In genomic region chr11:65528819-65529350, GRCh38 we compare ENCODE assay signal across 1 cellular context.
TF ChIP-seq lines count a peak whose summit lies in the region.

No MANE protein-coding gene starts in this region.

TF ChIP-seq in HepG2, 621 proteins besides CTCF, POLR2A, EP300 and RAD21:
- TF ChIP-seq ZNF263 (CRISPR knock-in tag; IDR thresholded peaks at IDR 0.05) (peak; percentile 91), ZNF670 (CRISPR knock-in tag; IDR thresholded peaks at IDR 0.05; ENCODE audit: borderline replicate concordance) (0 out of 2 replicates have a peak, but pooled peaks have one; percentile 44), ZZZ3 (CRISPR knock-in tag; IDR thresholded peaks at IDR 0.05; ENCODE audit: borderline replicate concordance) (peak; percentile 14; the same call in 1 of the 2 replicates), ZMYM4 (CRISPR knock-in tag; IDR thresholded peaks at IDR 0.05) (no peak)
